Comparison of ENCODE assay signal across 1 cellular context in the genomic region with DNA sequence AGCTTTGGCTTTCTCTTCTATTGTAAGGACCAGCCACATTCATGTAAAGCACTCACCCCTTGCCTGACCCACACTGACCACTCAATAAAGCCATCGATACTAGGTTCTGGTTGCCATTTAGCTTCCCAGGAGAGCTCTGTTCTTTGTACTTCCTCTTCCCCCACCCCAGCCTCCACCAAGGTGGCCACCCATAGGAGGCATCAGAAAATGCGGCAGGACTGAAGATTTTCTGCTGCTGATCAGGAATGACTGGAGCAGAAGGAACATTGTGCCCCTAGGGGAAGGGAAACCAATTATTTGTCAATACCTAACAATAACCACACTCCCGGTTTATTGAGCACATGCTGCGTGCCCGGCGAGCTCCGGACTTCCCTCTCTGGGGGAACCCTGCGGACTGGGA.
TF ChIP-seq lines count a peak whose summit lies in the region.

No MANE protein-coding gene starts in this region.

TF ChIP-seq in H1, 55 proteins besides CTCF, POLR2A, EP300 and RAD21 (continued from another document):
- TF ChIP-seq NRF1 (IDR thresholded peaks at IDR 0.05; ENCODE audit: low read depth, low read length) (no peak), SUZ12 (IDR thresholded peaks at IDR 0.05; ENCODE audit: low read length) (no peak), ZNF274 (IDR thresholded peaks at IDR 0.05; ENCODE audit: borderline replicate concordance, extremely low read depth, low read length) (no peak), SP2 (IDR thresholded peaks at IDR 0.05; ENCODE audit: low read length) (no peak), KDM5A (IDR thresholded peaks at IDR 0.05; ENCODE audit: low read length) (no peak), SIRT6 (IDR thresholded peaks at IDR 0.05; ENCODE audit: low read length) (no peak)
- TF ChIP-seq, protein P1, sequence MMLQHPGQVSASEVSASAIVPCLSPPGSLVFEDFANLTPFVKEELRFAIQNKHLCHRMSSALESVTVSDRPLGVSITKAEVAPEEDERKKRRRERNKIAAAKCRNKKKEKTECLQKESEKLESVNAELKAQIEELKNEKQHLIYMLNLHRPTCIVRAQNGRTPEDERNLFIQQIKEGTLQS (IDR thresholded peaks at IDR 0.05; ENCODE audit: insufficient read depth, low read depth, low read length), result no peak
- TF ChIP-seq, protein P2, sequence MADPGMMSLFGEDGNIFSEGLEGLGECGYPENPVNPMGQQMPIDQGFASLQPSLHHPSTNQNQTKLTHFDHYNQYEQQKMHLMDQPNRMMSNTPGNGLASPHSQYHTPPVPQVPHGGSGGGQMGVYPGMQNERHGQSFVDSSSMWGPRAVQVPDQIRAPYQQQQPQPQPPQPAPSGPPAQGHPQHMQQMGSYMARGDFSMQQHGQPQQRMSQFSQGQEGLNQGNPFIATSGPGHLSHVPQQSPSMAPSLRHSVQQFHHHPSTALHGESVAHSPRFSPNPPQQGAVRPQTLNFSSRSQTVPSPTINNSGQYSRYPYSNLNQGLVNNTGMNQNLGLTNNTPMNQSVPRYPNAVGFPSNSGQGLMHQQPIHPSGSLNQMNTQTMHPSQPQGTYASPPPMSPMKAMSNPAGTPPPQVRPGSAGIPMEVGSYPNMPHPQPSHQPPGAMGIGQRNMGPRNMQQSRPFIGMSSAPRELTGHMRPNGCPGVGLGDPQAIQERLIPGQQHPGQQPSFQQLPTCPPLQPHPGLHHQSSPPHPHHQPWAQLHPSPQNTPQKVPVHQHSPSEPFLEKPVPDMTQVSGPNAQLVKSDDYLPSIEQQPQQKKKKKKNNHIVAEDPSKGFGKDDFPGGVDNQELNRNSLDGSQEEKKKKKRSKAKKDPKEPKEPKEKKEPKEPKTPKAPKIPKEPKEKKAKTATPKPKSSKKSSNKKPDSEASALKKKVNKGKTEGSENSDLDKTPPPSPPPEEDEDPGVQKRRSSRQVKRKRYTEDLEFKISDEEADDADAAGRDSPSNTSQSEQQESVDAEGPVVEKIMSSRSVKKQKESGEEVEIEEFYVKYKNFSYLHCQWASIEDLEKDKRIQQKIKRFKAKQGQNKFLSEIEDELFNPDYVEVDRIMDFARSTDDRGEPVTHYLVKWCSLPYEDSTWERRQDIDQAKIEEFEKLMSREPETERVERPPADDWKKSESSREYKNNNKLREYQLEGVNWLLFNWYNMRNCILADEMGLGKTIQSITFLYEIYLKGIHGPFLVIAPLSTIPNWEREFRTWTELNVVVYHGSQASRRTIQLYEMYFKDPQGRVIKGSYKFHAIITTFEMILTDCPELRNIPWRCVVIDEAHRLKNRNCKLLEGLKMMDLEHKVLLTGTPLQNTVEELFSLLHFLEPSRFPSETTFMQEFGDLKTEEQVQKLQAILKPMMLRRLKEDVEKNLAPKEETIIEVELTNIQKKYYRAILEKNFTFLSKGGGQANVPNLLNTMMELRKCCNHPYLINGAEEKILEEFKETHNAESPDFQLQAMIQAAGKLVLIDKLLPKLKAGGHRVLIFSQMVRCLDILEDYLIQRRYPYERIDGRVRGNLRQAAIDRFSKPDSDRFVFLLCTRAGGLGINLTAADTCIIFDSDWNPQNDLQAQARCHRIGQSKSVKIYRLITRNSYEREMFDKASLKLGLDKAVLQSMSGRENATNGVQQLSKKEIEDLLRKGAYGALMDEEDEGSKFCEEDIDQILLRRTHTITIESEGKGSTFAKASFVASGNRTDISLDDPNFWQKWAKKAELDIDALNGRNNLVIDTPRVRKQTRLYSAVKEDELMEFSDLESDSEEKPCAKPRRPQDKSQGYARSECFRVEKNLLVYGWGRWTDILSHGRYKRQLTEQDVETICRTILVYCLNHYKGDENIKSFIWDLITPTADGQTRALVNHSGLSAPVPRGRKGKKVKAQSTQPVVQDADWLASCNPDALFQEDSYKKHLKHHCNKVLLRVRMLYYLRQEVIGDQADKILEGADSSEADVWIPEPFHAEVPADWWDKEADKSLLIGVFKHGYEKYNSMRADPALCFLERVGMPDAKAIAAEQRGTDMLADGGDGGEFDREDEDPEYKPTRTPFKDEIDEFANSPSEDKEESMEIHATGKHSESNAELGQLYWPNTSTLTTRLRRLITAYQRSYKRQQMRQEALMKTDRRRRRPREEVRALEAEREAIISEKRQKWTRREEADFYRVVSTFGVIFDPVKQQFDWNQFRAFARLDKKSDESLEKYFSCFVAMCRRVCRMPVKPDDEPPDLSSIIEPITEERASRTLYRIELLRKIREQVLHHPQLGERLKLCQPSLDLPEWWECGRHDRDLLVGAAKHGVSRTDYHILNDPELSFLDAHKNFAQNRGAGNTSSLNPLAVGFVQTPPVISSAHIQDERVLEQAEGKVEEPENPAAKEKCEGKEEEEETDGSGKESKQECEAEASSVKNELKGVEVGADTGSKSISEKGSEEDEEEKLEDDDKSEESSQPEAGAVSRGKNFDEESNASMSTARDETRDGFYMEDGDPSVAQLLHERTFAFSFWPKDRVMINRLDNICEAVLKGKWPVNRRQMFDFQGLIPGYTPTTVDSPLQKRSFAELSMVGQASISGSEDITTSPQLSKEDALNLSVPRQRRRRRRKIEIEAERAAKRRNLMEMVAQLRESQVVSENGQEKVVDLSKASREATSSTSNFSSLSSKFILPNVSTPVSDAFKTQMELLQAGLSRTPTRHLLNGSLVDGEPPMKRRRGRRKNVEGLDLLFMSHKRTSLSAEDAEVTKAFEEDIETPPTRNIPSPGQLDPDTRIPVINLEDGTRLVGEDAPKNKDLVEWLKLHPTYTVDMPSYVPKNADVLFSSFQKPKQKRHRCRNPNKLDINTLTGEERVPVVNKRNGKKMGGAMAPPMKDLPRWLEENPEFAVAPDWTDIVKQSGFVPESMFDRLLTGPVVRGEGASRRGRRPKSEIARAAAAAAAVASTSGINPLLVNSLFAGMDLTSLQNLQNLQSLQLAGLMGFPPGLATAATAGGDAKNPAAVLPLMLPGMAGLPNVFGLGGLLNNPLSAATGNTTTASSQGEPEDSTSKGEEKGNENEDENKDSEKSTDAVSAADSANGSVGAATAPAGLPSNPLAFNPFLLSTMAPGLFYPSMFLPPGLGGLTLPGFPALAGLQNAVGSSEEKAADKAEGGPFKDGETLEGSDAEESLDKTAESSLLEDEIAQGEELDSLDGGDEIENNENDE (IDR thresholded peaks at IDR 0.05; ENCODE audit: insufficient replicate concordance, low read length), result no peak
